ENCODE assay signal across 20 cellular contexts in genomic region chr11:75855191-75855590, GRCh38. TPM values are rescaled to one million over a fixed set of nuclear protein-coding genes. Genes with fewer than 3 reads are reported as not detected.
A peak's percentile ranks its signal among the peaks of the same experiment; 100 is the strongest.
DNase-seq lines count a peak whose midpoint lies in the region; ATAC-seq and TF ChIP-seq lines count a peak whose summit lies in the region.
"Had no signal": no experiment of that assay in that cellular context is flagged by ENCODE, and none has a peak within 500 bp of the region (broad histone marks: within the 10 kb centered on the region; RNA-seq: fewer than 3 reads in every experiment).

No MANE protein-coding gene starts in this region.

- TF ChIP-seq CTCF in A673 (conservative IDR thresholded peaks at IDR 0.05; ENCODE audit: low read depth, low read length) = no peak
- peak; percentile 37 for TF ChIP-seq CTCF in epithelial cell of proximal tubule (conservative IDR thresholded peaks at IDR 0.05; ENCODE audit: low read depth, low read length)
- no peak for TF ChIP-seq CTCF in Calu3 (IDR thresholded peaks at IDR 0.05; ENCODE audit: unreplicated experiment)
- no peak for TF ChIP-seq CTCF in CD8-positive, alpha-beta T cell (IDR thresholded peaks at IDR 0.05)

- BruUV-seq in A673 (replicated peaks; lab: Mats Ljungman, UMichigan) (no TSS peak), Calu3 (replicated peaks; lab: Mats Ljungman, UMichigan) (no TSS peak)

- H3K4me1 ChIP-seq in A673 (ENCODE audit: insufficient read depth, low read length, poor library complexity, severe bottlenecking) (peaks cover 28% of the 10 kb centered on the region), HAP-1 (peaks cover 32% of the 10 kb centered on the region)
- no peaks in the 10 kb centered on the region for H3K4me1 ChIP-seq in CD8-positive, alpha-beta T cell (ENCODE audit: insufficient read depth, low read length)

- H3K36me3 Mint-ChIP-seq in Calu3 (ENCODE audit: insufficient read depth, unreplicated experiment) = peaks cover 5% of the 10 kb centered on the region
- H3K36me3 Mint-ChIP-seq in CD8-positive, alpha-beta T cell = peaks cover 49% of the 10 kb centered on the region

- intact Hi-C loops in A673 (cut with micrococcal nuclease; ENCODE audit: unreplicated experiment) = no loop called here
- intact Hi-C loops in Calu3 (cut with micrococcal nuclease; ENCODE audit: unreplicated experiment) = no loop called here
- intact Hi-C loops in CD8-positive, alpha-beta T cell (cut with DNase I, micrococcal nuclease) = no loop called here

- DNase-seq in A673 (ENCODE audit: low spot score) (peak; percentile 41), HAP-1 (ENCODE audit: low spot score in 2 of 2) (peak; percentile 62 to 92), epithelial cell of proximal tubule (ENCODE audit: low read depth) (peak; percentile 61), renal cortical epithelial cell (ENCODE audit: low read depth) (peak; percentile 74), Calu3 (no peak), GOT3 (lab: John Stamatoyannopoulos, UW) (no peak)
- no peak for DNase-seq in CD8-positive, alpha-beta T cell
- DNase-seq: COR-L47; DND-41; H7; NCI-H1092 treated with DMSO at 0.1 percent for 48 hours; NCI-H1436 treated with DMSO at 0.1 percent for 48 hours; NCI-H1930; NCI-H510A treated with DMSO at 0.1 percent for 48 hours; NCI-H774; NK-92 treated with Interleukin-12 subunit alpha and Interleukin-12 subunit beta, amount 100 ng/mL, for 24 hours; SIG-M5; SK-N-SH had no signal

- ATAC-seq in CD8-positive, alpha-beta T cell = no peak

- H3K27me3 ChIP-seq in A673 (replicated peaks; ENCODE audit: insufficient read depth, low read depth, low read length, poor library complexity) = no peaks in the 10 kb centered on the region
- H3K27me3 ChIP-seq in HAP-1 (ENCODE audit: low read depth) = no peaks in the 10 kb centered on the region
- H3K27me3 ChIP-seq in CD8-positive, alpha-beta T cell (ENCODE audit: insufficient read depth, low read length) = no peaks in the 10 kb centered on the region

- CTCF ChIA-PET in A673 (lab: Charles Lee) (no interaction called here), Calu3 (lab: Charles Lee) (interaction anchor here (1.1 kb wide), 1 partner anchor 47 kb away, joined by 3 read pairs; no protein-coding TSS in a partner anchor)
- CTCF ChIA-PET in CD8-positive, alpha-beta T cell (lab: Charles Lee) = interaction anchor here (0.8 to 2.6 kb wide), 4 partner anchors 12 to 126 kb away, joined by 3 to 7 read pairs (median 3); no protein-coding TSS in a partner anchor

- H3K4me1 Mint-ChIP-seq in Calu3 (ENCODE audit: low read depth, unreplicated experiment) = peaks cover 8% of the 10 kb centered on the region
- peaks cover 28% of the 10 kb centered on the region for H3K4me1 Mint-ChIP-seq in CD8-positive, alpha-beta T cell (ENCODE audit: low read depth)

- in situ Hi-C loops in HAP-1 (cut with MboI; ENCODE audit: low sequenced_read_pairs) = no loop called here

- H3K27ac ChIP-seq in A673 (ENCODE audit: low read depth, low read length, poor library complexity, severe bottlenecking) = peak overlapping the region; percentile 28
- no peak overlapping the region for H3K27ac ChIP-seq in CD8-positive, alpha-beta T cell (ENCODE audit: low read depth, low read length)
- H3K27ac ChIP-seq: KMS-11 had no signal

- H3K9me3 Mint-ChIP-seq in Calu3 (ENCODE audit: low read depth, unreplicated experiment) = no peaks in the 10 kb centered on the region
- no peaks in the 10 kb centered on the region for H3K9me3 Mint-ChIP-seq in CD8-positive, alpha-beta T cell

- H3K4me3 Mint-ChIP-seq in Calu3 (ENCODE audit: low read depth, unreplicated experiment) = no peak overlapping the region
- no peak overlapping the region for H3K4me3 Mint-ChIP-seq in CD8-positive, alpha-beta T cell
- H3K4me3 Mint-ChIP-seq: B cell had no signal

- no peak overlapping the region for H3K4me3 ChIP-seq in A673 (ENCODE audit: low read depth, low read length, poor library complexity, severe bottlenecking)
- no peak overlapping the region for H3K4me3 ChIP-seq in HAP-1
- H3K4me3 ChIP-seq in epithelial cell of proximal tubule (ENCODE audit: low read depth, low read length) = no peak overlapping the region
- no peak overlapping the region for H3K4me3 ChIP-seq in CD8-positive, alpha-beta T cell (ENCODE audit: low read depth, low read length)

- POLR2A ChIA-PET in A673 (lab: Charles Lee; ENCODE audit: low non-redundant PET) = no interaction called here
- POLR2A ChIA-PET in CD8-positive, alpha-beta T cell (lab: Charles Lee) = no interaction called here

- H3K27ac Mint-ChIP-seq in Calu3 (ENCODE audit: unreplicated experiment) = no peak overlapping the region
- H3K27ac Mint-ChIP-seq in CD8-positive, alpha-beta T cell = no peak overlapping the region
- H3K27ac Mint-ChIP-seq: B cell had no signal

- H3K36me3 ChIP-seq in A673 (ENCODE audit: insufficient read depth, low read length, poor library complexity, severe bottlenecking) (no peaks in the 10 kb centered on the region), HAP-1 (replicated peaks) (no peaks in the 10 kb centered on the region)
- H3K36me3 ChIP-seq in CD8-positive, alpha-beta T cell (ENCODE audit: insufficient read depth, low read length) = peaks cover 4% of the 10 kb centered on the region

- no peaks in the 10 kb centered on the region for H3K9me3 ChIP-seq in A673 (ENCODE audit: low read depth, low read length, poor library complexity, severe bottlenecking)
- H3K9me3 ChIP-seq in HAP-1 = no peaks in the 10 kb centered on the region
- no peaks in the 10 kb centered on the region for H3K9me3 ChIP-seq in CD8-positive, alpha-beta T cell (ENCODE audit: low read length)
- H3K9me3 ChIP-seq: SK-N-SH had no signal

- no peaks in the 10 kb centered on the region for H3K27me3 Mint-ChIP-seq in Calu3 (ENCODE audit: unreplicated experiment)
- H3K27me3 Mint-ChIP-seq in CD8-positive, alpha-beta T cell (ENCODE audit: low read depth) = no peaks in the 10 kb centered on the region
- H3K27me3 Mint-ChIP-seq: B cell had no signal

RNA-seq across cellular contexts. Expression of gene UVRAG, which starts 40.2 kb away (rescaled TPM):
- total RNA-seq in A673 (2021) (19.6 and 21.1 TPM in 2 replicates), epithelial cell of proximal tubule (6.1 and 7.4 TPM in 2 replicates), renal cortical epithelial cell (12.9 and 17.7 TPM in 2 replicates), Calu3 (2022) (18.5 and 26.6 TPM in 2 replicates)
- total RNA-seq in CD8-positive, alpha-beta T cell = 10 to 100 TPM; 14.3 to 15.1 TPM

Comparison
In these comparisons a context has a peak if more than half of its experiments do, and no peak if none do; other contexts are left out.
1. DNase-seq: peak in A673 (single experiment), HAP-1 (2 of 2), epithelial cell of proximal tubule (single experiment) and renal cortical epithelial cell (single experiment); none in Calu3 (single experiment), GOT3 (single experiment) and CD8-positive, alpha-beta T cell (0 of 7).